1 cellular context compared by ENCODE assay signal in the genomic region with DNA sequence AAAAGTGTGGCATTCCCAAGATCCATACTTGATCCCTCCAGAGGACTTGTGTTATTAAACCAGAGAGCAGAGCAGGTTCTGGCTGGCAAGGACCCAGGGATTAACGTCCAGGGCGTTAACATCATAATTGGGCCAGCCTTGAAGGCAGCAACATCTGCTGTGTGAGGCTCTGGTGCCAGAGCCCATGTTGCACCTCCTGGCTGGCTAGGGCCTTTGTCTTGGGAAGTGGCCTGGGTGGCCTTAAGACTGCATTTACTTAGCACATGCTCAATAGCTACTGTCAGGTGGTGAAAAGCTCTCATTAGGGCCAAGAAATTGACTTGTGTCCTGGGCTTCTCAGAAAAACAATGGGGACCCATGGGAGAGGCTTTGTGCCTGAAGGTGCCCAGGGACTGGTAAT.
TF ChIP-seq lines count a peak whose summit lies in the region.

No MANE protein-coding gene starts in this region.

TF ChIP-seq in GM23338, 12 proteins besides CTCF, POLR2A, EP300 and RAD21 (continued from another document):
- TF ChIP-seq, protein P1, sequence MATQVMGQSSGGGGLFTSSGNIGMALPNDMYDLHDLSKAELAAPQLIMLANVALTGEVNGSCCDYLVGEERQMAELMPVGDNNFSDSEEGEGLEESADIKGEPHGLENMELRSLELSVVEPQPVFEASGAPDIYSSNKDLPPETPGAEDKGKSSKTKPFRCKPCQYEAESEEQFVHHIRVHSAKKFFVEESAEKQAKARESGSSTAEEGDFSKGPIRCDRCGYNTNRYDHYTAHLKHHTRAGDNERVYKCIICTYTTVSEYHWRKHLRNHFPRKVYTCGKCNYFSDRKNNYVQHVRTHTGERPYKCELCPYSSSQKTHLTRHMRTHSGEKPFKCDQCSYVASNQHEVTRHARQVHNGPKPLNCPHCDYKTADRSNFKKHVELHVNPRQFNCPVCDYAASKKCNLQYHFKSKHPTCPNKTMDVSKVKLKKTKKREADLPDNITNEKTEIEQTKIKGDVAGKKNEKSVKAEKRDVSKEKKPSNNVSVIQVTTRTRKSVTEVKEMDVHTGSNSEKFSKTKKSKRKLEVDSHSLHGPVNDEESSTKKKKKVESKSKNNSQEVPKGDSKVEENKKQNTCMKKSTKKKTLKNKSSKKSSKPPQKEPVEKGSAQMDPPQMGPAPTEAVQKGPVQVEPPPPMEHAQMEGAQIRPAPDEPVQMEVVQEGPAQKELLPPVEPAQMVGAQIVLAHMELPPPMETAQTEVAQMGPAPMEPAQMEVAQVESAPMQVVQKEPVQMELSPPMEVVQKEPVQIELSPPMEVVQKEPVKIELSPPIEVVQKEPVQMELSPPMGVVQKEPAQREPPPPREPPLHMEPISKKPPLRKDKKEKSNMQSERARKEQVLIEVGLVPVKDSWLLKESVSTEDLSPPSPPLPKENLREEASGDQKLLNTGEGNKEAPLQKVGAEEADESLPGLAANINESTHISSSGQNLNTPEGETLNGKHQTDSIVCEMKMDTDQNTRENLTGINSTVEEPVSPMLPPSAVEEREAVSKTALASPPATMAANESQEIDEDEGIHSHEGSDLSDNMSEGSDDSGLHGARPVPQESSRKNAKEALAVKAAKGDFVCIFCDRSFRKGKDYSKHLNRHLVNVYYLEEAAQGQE (IDR thresholded peaks at IDR 0.05; ENCODE audit: unreplicated experiment), result no peak
- TF ChIP-seq, protein P2, sequence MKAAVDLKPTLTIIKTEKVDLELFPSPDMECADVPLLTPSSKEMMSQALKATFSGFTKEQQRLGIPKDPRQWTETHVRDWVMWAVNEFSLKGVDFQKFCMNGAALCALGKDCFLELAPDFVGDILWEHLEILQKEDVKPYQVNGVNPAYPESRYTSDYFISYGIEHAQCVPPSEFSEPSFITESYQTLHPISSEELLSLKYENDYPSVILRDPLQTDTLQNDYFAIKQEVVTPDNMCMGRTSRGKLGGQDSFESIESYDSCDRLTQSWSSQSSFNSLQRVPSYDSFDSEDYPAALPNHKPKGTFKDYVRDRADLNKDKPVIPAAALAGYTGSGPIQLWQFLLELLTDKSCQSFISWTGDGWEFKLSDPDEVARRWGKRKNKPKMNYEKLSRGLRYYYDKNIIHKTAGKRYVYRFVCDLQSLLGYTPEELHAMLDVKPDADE (IDR thresholded peaks at IDR 0.05), result no peak
- TF ChIP-seq JUNB (IDR thresholded peaks at IDR 0.05; ENCODE audit: unreplicated experiment) (no peak), NANOG (IDR thresholded peaks at IDR 0.05; ENCODE audit: borderline replicate concordance) (no peak)
